1 cellular context compared by ENCODE assay signal in genomic region chr10:3665316-3665908, GRCh38.
TF ChIP-seq lines count a peak whose summit lies in the region.

No MANE protein-coding gene starts in this region.

TF ChIP-seq in GM23338, 12 proteins besides CTCF, POLR2A, EP300 and RAD21 (continued from another document):
- TF ChIP-seq ZNF462 (CRISPR knock-in tag; IDR thresholded peaks at IDR 0.05) (no peak), NANOG (IDR thresholded peaks at IDR 0.05; ENCODE audit: borderline replicate concordance) (no peak), REST (IDR thresholded peaks at IDR 0.05; ENCODE audit: unreplicated experiment) (no peak), ZNF114 (CRISPR knock-in tag; IDR thresholded peaks at IDR 0.05) (no peak), ETS1 (IDR thresholded peaks at IDR 0.05) (no peak), EZH2phosphoT487 (IDR thresholded peaks at IDR 0.05; ENCODE audit: unreplicated experiment) (no peak), POLR2AphosphoS5 (IDR thresholded peaks at IDR 0.05; ENCODE audit: low read depth) (no peak), EZH2 (IDR thresholded peaks at IDR 0.05; ENCODE audit: low read depth, unreplicated experiment) (no peak), ZNF331 (CRISPR knock-in tag; IDR thresholded peaks at IDR 0.05; ENCODE audit: low read depth) (no peak), JUNB (IDR thresholded peaks at IDR 0.05; ENCODE audit: unreplicated experiment) (no peak)
